8 cellular contexts compared by ENCODE assay signal in genomic region chr6:6712258-6712978, GRCh38.
DNase-seq lines count a peak whose midpoint lies in the region; ATAC-seq and TF ChIP-seq lines count a peak whose summit lies in the region.

No MANE protein-coding gene starts in this region.

- ATAC-seq in esophagus mucosa (peak; percentile 88), SK-N-SH treated with all-trans-retinoic acid at 6 μM for 48 hours (no peak), GM21423 (IDR thresholded peaks at IDR 0.05; ENCODE audit: unreplicated experiment) (no peak)

- DNase-seq in activated CD8-positive, alpha-beta memory T cell treated with anti-CD3 and anti-CD28 coated beads, Interleukin-2, amount 50 U/mL, for 48 hours, result peak; percentile 50
- DNase-seq in activated CD8-positive, alpha-beta memory T cell treated with anti-CD3 and anti-CD28 coated beads, Interleukin-2, amount 50 U/mL, for 4 hours, result no peak
- DNase-seq in NOMO-1 treated with DMSO at 0.1 percent for 48 hours (lab: John Stamatoyannopoulos, UW; ENCODE audit: unreplicated experiment), result peak; percentile 97
- DNase-seq in retina, result peak; percentile 23
- no peak for DNase-seq in occipital lobe (lab: John Stamatoyannopoulos, UW)

TF ChIP-seq in SK-N-SH treated with all-trans-retinoic acid at 6 μM for 48 hours, 23 proteins besides CTCF, POLR2A, EP300 and RAD21:
- TF ChIP-seq RARB (CRISPR knock-in tag; IDR thresholded peaks at IDR 0.05) (no peak), ZC3H10 (CRISPR knock-in tag; IDR thresholded peaks at IDR 0.05) (no peak), GLIS3 (CRISPR knock-in tag; IDR thresholded peaks at IDR 0.05) (no peak)

Comparison
In these comparisons a context has a peak if more than half of its experiments do, and no peak if none do; other contexts are left out.
1. DNase-seq: peak in activated CD8-positive, alpha-beta memory T cell treated with anti-CD3 and anti-CD28 coated beads, Interleukin-2, amount 50 U/mL, for 48 hours (single experiment), NOMO-1 treated with DMSO at 0.1 percent for 48 hours (single experiment) and retina (single experiment); none in activated CD8-positive, alpha-beta memory T cell treated with anti-CD3 and anti-CD28 coated beads, Interleukin-2, amount 50 U/mL, for 4 hours (single experiment) and occipital lobe (single experiment).